ENCODE assay signal across 16 cellular contexts in the genomic region with DNA sequence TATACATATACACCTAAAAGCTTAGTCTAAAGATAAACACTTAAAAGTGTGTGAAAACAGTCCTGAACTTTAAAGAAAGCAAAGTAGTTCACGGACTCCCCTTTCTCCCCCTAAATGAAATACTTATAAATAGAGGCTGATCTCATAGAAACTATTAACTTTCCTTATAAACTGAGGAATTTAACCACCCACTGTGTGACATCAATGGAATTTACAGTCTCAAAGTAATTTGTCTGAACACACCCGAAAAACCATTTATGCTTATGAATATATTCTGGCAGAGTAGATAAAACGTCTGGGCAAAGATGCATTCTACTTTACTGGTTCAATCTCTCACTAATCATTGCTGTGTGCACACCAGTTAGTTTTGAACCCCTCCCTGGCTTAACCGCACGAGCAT.
DNase-seq lines count a peak whose midpoint lies in the region; ATAC-seq and TF ChIP-seq lines count a peak whose summit lies in the region.
"Had no signal": no experiment of that assay in that cellular context is flagged by ENCODE, and none has a peak within 500 bp of the region (broad histone marks: within the 10 kb centered on the region; RNA-seq: fewer than 3 reads in every experiment).

No MANE protein-coding gene starts in this region.

- WGBS in suprapubic skin = 52% methylated on average over 5 of the region's 5 CpGs

- H3K9me3 ChIP-seq in A673 (ENCODE audit: low read depth, low read length, poor library complexity, severe bottlenecking) (no peaks in the 10 kb centered on the region), PC-3 (ENCODE audit: low read length) (no peaks in the 10 kb centered on the region), suprapubic skin (no peaks in the 10 kb centered on the region)
- H3K9me3 ChIP-seq: BE2C, HAP-1 had no signal

- DNase-seq in A673 (ENCODE audit: low spot score) (peak; percentile 34), PC-3 (no peak), choroid plexus epithelial cell (ENCODE audit: low read depth) (peak; percentile 10), NCI-H510A (lab: John Stamatoyannopoulos, UW) (no peak), suprapubic skin (ENCODE audit: low spot score in 2 of 2) (no peak)
- DNase-seq: 8988T; BE2C; CD8-positive, alpha-beta T cell; COR-L47; DMS153; DMS79 treated with DMSO at 0.1 percent for 48 hours; EL had no signal

- peaks cover 3% of the 10 kb centered on the region for H3K27me3 Mint-ChIP-seq in nephron (ENCODE audit: low read depth)

- H3K4me3 ChIP-seq in A673 (ENCODE audit: low read depth, low read length, poor library complexity, severe bottlenecking) (no peak overlapping the region), PC-3 (ENCODE audit: low read length) (no peak overlapping the region), choroid plexus epithelial cell (ENCODE audit: low read depth, low read length) (no peak overlapping the region), suprapubic skin (no peak overlapping the region)
- H3K4me3 ChIP-seq: HAP-1 had no signal

- no peaks in the 10 kb centered on the region for H3F3A ChIP-seq in PC-3 (ENCODE audit: low read length, unreplicated experiment)

- H3K4me1 ChIP-seq in A673 (ENCODE audit: insufficient read depth, low read length, poor library complexity, severe bottlenecking) (peaks cover 20% of the 10 kb centered on the region), PC-3 (ENCODE audit: insufficient read depth, low read length) (peaks cover 18% of the 10 kb centered on the region), suprapubic skin (no peaks in the 10 kb centered on the region)
- H3K4me1 ChIP-seq: BE2C, HAP-1 had no signal

- POLR2A ChIA-PET in A673 (lab: Charles Lee; ENCODE audit: low non-redundant PET) = no interaction called here
- POLR2A ChIA-PET in PC-3 (lab: Charles Lee; ENCODE audit: unreplicated experiment) = no interaction called here

- H3K27ac ChIP-seq in A673 (ENCODE audit: low read depth, low read length, poor library complexity, severe bottlenecking) (no peak overlapping the region), PC-3 (ENCODE audit: low read length) (no peak overlapping the region), suprapubic skin (no peak overlapping the region)

- peak overlapping the region; percentile 24 to 91 (median 73) for H3K27ac Mint-ChIP-seq in nephron
- H3K27ac Mint-ChIP-seq: CD14-positive monocyte; CD8-positive, alpha-beta T cell had no signal

- intact Hi-C loops in A673 (cut with micrococcal nuclease; ENCODE audit: unreplicated experiment) = no loop called here
- intact Hi-C loops in PC-3 (cut with micrococcal nuclease) = no loop called here

- no peak; the same call in 1 of the 2 replicates for ATAC-seq in PC-3
- no peak for ATAC-seq in GM18511 (IDR thresholded peaks at IDR 0.05; ENCODE audit: unreplicated experiment)
- ATAC-seq: CD8-positive, alpha-beta T cell had no signal

- H3K4me3 Mint-ChIP-seq in nephron = no peak overlapping the region
- H3K4me3 Mint-ChIP-seq: CD14-positive monocyte; CD8-positive, alpha-beta T cell had no signal

- CTCF ChIA-PET in A673 (lab: Charles Lee) (no interaction called here), PC-3 (lab: Charles Lee) (no interaction called here)

- no peaks in the 10 kb centered on the region for H4K20me1 ChIP-seq in PC-3 (ENCODE audit: low read length)

- no peaks in the 10 kb centered on the region for H3K9me3 Mint-ChIP-seq in nephron

- peak overlapping the region; percentile 9; the same call in 1 of the 2 replicates for H2AFZ ChIP-seq in PC-3 (ENCODE audit: low read length)

- H3K9me2 ChIP-seq in PC-3 (replicated peaks; ENCODE audit: low read length) = no peaks in the 10 kb centered on the region

- no peak for TF ChIP-seq EP300 in suprapubic skin (IDR thresholded peaks at IDR 0.05)

- H3K36me3 ChIP-seq in A673 (ENCODE audit: insufficient read depth, low read length, poor library complexity, severe bottlenecking) = no peaks in the 10 kb centered on the region
- H3K36me3 ChIP-seq in PC-3 (ENCODE audit: low read depth, low read length) = no peaks in the 10 kb centered on the region
- no peaks in the 10 kb centered on the region for H3K36me3 ChIP-seq in suprapubic skin
- H3K36me3 ChIP-seq: BE2C, HAP-1 had no signal

- no peaks in the 10 kb centered on the region for H3K79me2 ChIP-seq in PC-3 (ENCODE audit: low read length)

- H3K27me3 ChIP-seq in A673 (replicated peaks; ENCODE audit: insufficient read depth, low read depth, low read length, poor library complexity) = peaks cover 19% of the 10 kb centered on the region
- no peaks in the 10 kb centered on the region for H3K27me3 ChIP-seq in PC-3 (ENCODE audit: low read length)
- no peaks in the 10 kb centered on the region for H3K27me3 ChIP-seq in suprapubic skin
- H3K27me3 ChIP-seq: BE2C had no signal

- TF ChIP-seq CTCF in A673 (conservative IDR thresholded peaks at IDR 0.05; ENCODE audit: low read depth, low read length) (no peak), PC-3 (conservative IDR thresholded peaks at IDR 0.05; ENCODE audit: low read depth, low read length) (no peak), choroid plexus epithelial cell (conservative IDR thresholded peaks at IDR 0.05; ENCODE audit: low read depth, low read length) (no peak), nephron (IDR thresholded peaks at IDR 0.05; ENCODE audit: unreplicated experiment in 3 of 3) (no peak), suprapubic skin (IDR thresholded peaks at IDR 0.05) (no peak)

- H3K9ac ChIP-seq in PC-3 (ENCODE audit: low read length) = no peak overlapping the region

- H3K4me1 Mint-ChIP-seq in nephron = peaks cover 15% of the 10 kb centered on the region
- H3K4me1 Mint-ChIP-seq: CD14-positive monocyte had no signal

- BruUV-seq in A673 (replicated peaks; lab: Mats Ljungman, UMichigan) = no TSS peak
- no TSS peak for BruUV-seq in PC-3 (replicated peaks; lab: Mats Ljungman, UMichigan)

- no peak overlapping the region for H3K4me2 ChIP-seq in PC-3 (ENCODE audit: low read length)

- TF ChIP-seq POLR2A in suprapubic skin (IDR thresholded peaks at IDR 0.05) = no peak

- H3K36me3 Mint-ChIP-seq in nephron (ENCODE audit: low read depth) = no peaks in the 10 kb centered on the region
- H3K36me3 Mint-ChIP-seq: CD14-positive monocyte; CD8-positive, alpha-beta T cell had no signal

Comparison
In these comparisons a context has a peak if more than half of its experiments do, and no peak if none do; other contexts are left out.
1. DNase-seq: peak in A673 (single experiment) and choroid plexus epithelial cell (single experiment); none in PC-3 (single experiment), NCI-H510A (single experiment) and suprapubic skin (0 of 2).